In the genomic region with DNA sequence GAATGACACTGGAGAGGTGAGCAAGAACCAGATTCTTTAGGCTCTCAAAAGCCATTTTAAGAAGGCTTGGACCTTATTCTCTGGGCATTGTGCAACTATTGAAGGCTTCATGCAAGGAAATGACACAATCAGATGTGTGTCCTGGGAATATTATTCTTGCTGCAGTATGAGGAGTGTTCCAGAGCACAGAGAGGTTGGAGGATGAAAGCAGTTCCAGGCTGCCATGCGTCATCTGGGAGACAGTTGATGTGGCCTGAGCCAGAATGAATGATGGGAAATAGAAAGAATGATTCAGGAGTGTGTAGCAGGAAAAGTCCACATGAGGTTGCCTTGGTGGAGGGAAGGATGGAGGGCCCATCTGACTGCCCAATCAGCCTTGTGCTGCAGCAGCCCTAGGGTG, we compare ENCODE assay signal across 25 cellular contexts.
DNase-seq lines count a peak whose midpoint lies in the region; ATAC-seq and TF ChIP-seq lines count a peak whose summit lies in the region.
"Had no signal": no experiment of that assay in that cellular context is flagged by ENCODE, and none has a peak within 500 bp of the region (broad histone marks: within the 10 kb centered on the region; RNA-seq: fewer than 3 reads in every experiment).

No MANE protein-coding gene starts in this region.

- H3K27ac ChIP-seq in heart right ventricle (peak overlapping the region in 9 of 10 donors; percentile 25 to 76 (median 54)), gastrocnemius medialis (peak overlapping the region; percentile 48 to 54 (median 51))
- H3K27ac ChIP-seq: left lung, vagina had no signal

- peaks cover 6% of the 10 kb centered on the region for H3K4me1 Mint-ChIP-seq in activated T-helper 2 cell treated with anti-CD3 and anti-CD28 coated beads, Interferon-gamma antibody, Interleukin-2, Interleukin-4, amounts not matched to agents 10 μg/mL and 5 μg/mL and 100 μg/mL, durations not matched to agents 14 hours and 24 hours and 36 hours (ENCODE audit: low read depth)
- H3K4me1 Mint-ChIP-seq: activated B cell treated with CpG ODN at 0.5 μM for 24 hours had no signal

- H3K4me3 ChIP-seq in cardiac fibroblast (replicated peaks in 1 of 2; ENCODE audit: low read depth in 2 of 2, low read length in 2 of 2) (no peak overlapping the region), heart right ventricle (no peak overlapping the region), gastrocnemius medialis (no peak overlapping the region), HAP-1 (no peak overlapping the region)
- H3K4me3 ChIP-seq: ascending aorta, left lung, skin epidermis, vagina had no signal

- 62 to 68% methylated on average over 1 of the region's 1 CpG for WGBS in heart right ventricle, 2 donors

- no peak for TF ChIP-seq POLR2A in gastrocnemius medialis (IDR thresholded peaks at IDR 0.05)

- no peaks in the 10 kb centered on the region for H3K36me3 Mint-ChIP-seq in activated T-helper 2 cell treated with anti-CD3 and anti-CD28 coated beads, Interferon-gamma antibody, Interleukin-2, Interleukin-4, amounts not matched to agents 10 μg/mL and 5 μg/mL and 100 μg/mL, durations not matched to agents 14 hours and 24 hours and 36 hours (ENCODE audit: low read depth)

- H3K9me3 ChIP-seq in heart right ventricle = peaks cover 0 to 4% (median 0%) of the 10 kb centered on the region in 11 donors
- no peaks in the 10 kb centered on the region for H3K9me3 ChIP-seq in gastrocnemius medialis
- no peaks in the 10 kb centered on the region for H3K9me3 ChIP-seq in HAP-1
- H3K9me3 ChIP-seq: ascending aorta, left lung, vagina had no signal

- peak; percentile 72 to 92 (median 86) for ATAC-seq in heart right ventricle
- peak; percentile 86 to 87 for ATAC-seq in gastrocnemius medialis
- no peak for ATAC-seq in HG02852 (IDR thresholded peaks at IDR 0.05; ENCODE audit: unreplicated experiment)
- no peak for ATAC-seq in omental fat pad (ENCODE audit: low FRiP score)
- ATAC-seq: activated naive CD4-positive, alpha-beta T cell treated with anti-CD3 and anti-CD28 coated beads, Interleukin-2, amount 50 U/mL, for 72 hours; activated T-helper 17 cell treated with anti-CD3 and anti-CD28 coated beads, Interleukin-2, amount 50 U/mL, for 72 hours; left lung had no signal

- H3K27me3 ChIP-seq in heart right ventricle (no peaks in the 10 kb centered on the region), gastrocnemius medialis (no peaks in the 10 kb centered on the region), HAP-1 (ENCODE audit: low read depth) (no peaks in the 10 kb centered on the region)
- H3K27me3 ChIP-seq: ascending aorta, left lung, vagina had no signal

- H3K9me3 Mint-ChIP-seq in activated T-helper 2 cell treated with anti-CD3 and anti-CD28 coated beads, Interferon-gamma antibody, Interleukin-2, Interleukin-4, amounts not matched to agents 10 μg/mL and 5 μg/mL and 100 μg/mL, durations not matched to agents 14 hours and 24 hours and 36 hours = no peaks in the 10 kb centered on the region
- H3K9me3 Mint-ChIP-seq: activated T-helper 17 cell treated with anti-CD3 and anti-CD28 coated beads, Interleukin-2, amount 50 U/mL, for 72 hours; central memory CD8-positive, alpha-beta T cell; stimulated activated naive CD8-positive, alpha-beta T cell treated with anti-CD3 and anti-CD28 coated beads, Interleukin-15, Interleukin-2, amounts not matched to agents 100 ng/mL and 50 ng/mL, for 24 hours had no signal

- DNase-seq in HT1080 (ENCODE audit: low read depth) (peak; percentile 61), cardiac fibroblast (ENCODE audit: low read depth in 2 of 2) (peak; percentile 79 to 96), heart right ventricle (peak; percentile 23 to 32), gastrocnemius medialis (peak; percentile 11 to 68), HAP-1 (ENCODE audit: low spot score in 2 of 2) (no peak), omental fat pad (ENCODE audit: low spot score) (no peak)
- DNase-seq in activated T-helper 2 cell treated with anti-CD3 and anti-CD28 coated beads, Interferon-gamma antibody, Interleukin-2, Interleukin-4, amounts not matched to agents 10 μg/mL and 5 μg/mL and 100 μg/mL, durations not matched to agents 14 hours and 24 hours and 36 hours (ENCODE audit: low spot score) = no peak
- DNase-seq: activated B cell treated with CpG ODN at 0.5 μM for 24 hours; activated CD4-positive, alpha-beta T cell treated with anti-CD3 and anti-CD28 coated beads, Interleukin-2, amount 50 U/mL, for 4 hours; hippocampal formation; left lung; NCI-H1092 treated with DMSO at 0.1 percent for 48 hours; NCI-H1930; NCI-H526; SHP77 treated with DMSO at 0.1 percent for 48 hours; T1000 had no signal

- no peaks in the 10 kb centered on the region for H3K36me3 ChIP-seq in heart right ventricle
- H3K36me3 ChIP-seq in gastrocnemius medialis = no peaks in the 10 kb centered on the region
- no peaks in the 10 kb centered on the region for H3K36me3 ChIP-seq in HAP-1 (replicated peaks)
- H3K36me3 ChIP-seq: ascending aorta, left lung, vagina had no signal

- H3K4me3 Mint-ChIP-seq in activated T-helper 2 cell treated with anti-CD3 and anti-CD28 coated beads, Interferon-gamma antibody, Interleukin-2, Interleukin-4, amounts not matched to agents 10 μg/mL and 5 μg/mL and 100 μg/mL, durations not matched to agents 14 hours and 24 hours and 36 hours (ENCODE audit: low read depth) = no peak overlapping the region
- H3K4me3 Mint-ChIP-seq: activated B cell treated with CpG ODN at 0.5 μM for 24 hours; activated T-helper 17 cell treated with anti-CD3 and anti-CD28 coated beads, Interleukin-2, amount 50 U/mL, for 72 hours; central memory CD8-positive, alpha-beta T cell; stimulated activated naive CD8-positive, alpha-beta T cell treated with anti-CD3 and anti-CD28 coated beads, Interleukin-15, Interleukin-2, amounts not matched to agents 100 ng/mL and 50 ng/mL, for 24 hours had no signal

- intact Hi-C loops in heart right ventricle (cut with DNase I) = no loop called here
- intact Hi-C loops in gastrocnemius medialis (cut with DNase I; ENCODE audit: low total_unique reads) = no loop called here
- intact Hi-C loops in activated T-helper 2 cell treated with anti-CD3 and anti-CD28 coated beads, Interferon-gamma antibody, Interleukin-2, Interleukin-4, amounts not matched to agents 10 μg/mL and 5 μg/mL and 100 μg/mL, durations not matched to agents 14 hours and 24 hours and 36 hours (cut with micrococcal nuclease) = no loop called here

- H3K4me1 ChIP-seq in heart right ventricle (peaks cover 0 to 24% (median 7%) of the 10 kb centered on the region in 9 donors), gastrocnemius medialis (peaks cover 3 to 4% of the 10 kb centered on the region in 2 donors), HAP-1 (no peaks in the 10 kb centered on the region)
- H3K4me1 ChIP-seq: ascending aorta, left lung had no signal

- in situ Hi-C loops in gastrocnemius medialis (cut with MboI; ENCODE audit: low sequenced_read_pairs in 4 of 4) (no loop called here), HAP-1 (cut with MboI; ENCODE audit: low sequenced_read_pairs) (no loop called here)

- no peaks in the 10 kb centered on the region for H3K27me3 Mint-ChIP-seq in activated T-helper 2 cell treated with anti-CD3 and anti-CD28 coated beads, Interferon-gamma antibody, Interleukin-2, Interleukin-4, amounts not matched to agents 10 μg/mL and 5 μg/mL and 100 μg/mL, durations not matched to agents 14 hours and 24 hours and 36 hours (ENCODE audit: low read depth)
- H3K27me3 Mint-ChIP-seq: activated B cell treated with CpG ODN at 0.5 μM for 24 hours; activated T-helper 17 cell treated with anti-CD3 and anti-CD28 coated beads, Interleukin-2, amount 50 U/mL, for 72 hours; central memory CD8-positive, alpha-beta T cell; progenitor cell of endocrine pancreas; stimulated activated naive CD8-positive, alpha-beta T cell treated with anti-CD3 and anti-CD28 coated beads, Interleukin-15, Interleukin-2, amounts not matched to agents 100 ng/mL and 50 ng/mL, for 24 hours had no signal

- no peak overlapping the region for H3K27ac Mint-ChIP-seq in activated T-helper 2 cell treated with anti-CD3 and anti-CD28 coated beads, Interferon-gamma antibody, Interleukin-2, Interleukin-4, amounts not matched to agents 10 μg/mL and 5 μg/mL and 100 μg/mL, durations not matched to agents 14 hours and 24 hours and 36 hours
- H3K27ac Mint-ChIP-seq: activated B cell treated with CpG ODN at 0.5 μM for 24 hours; activated naive CD4-positive, alpha-beta T cell treated with anti-CD3 and anti-CD28 coated beads, Interleukin-2, amount 50 U/mL, for 72 hours; activated T-helper 17 cell treated with anti-CD3 and anti-CD28 coated beads, Interleukin-2, amount 50 U/mL, for 72 hours; progenitor cell of endocrine pancreas; stimulated activated naive CD8-positive, alpha-beta T cell treated with anti-CD3 and anti-CD28 coated beads, Interleukin-15, Interleukin-2, amounts not matched to agents 100 ng/mL and 50 ng/mL, for 24 hours had no signal

- no peak for TF ChIP-seq CTCF in cardiac fibroblast (IDR thresholded peaks at IDR 0.05; ENCODE audit: low read depth, low read length)
- TF ChIP-seq CTCF in heart right ventricle (IDR thresholded peaks at IDR 0.05) = no peak
- TF ChIP-seq CTCF in gastrocnemius medialis (IDR thresholded peaks at IDR 0.05 in 4 of 5, conservative IDR thresholded peaks at IDR 0.05 in 1 of 5) = no peak
- TF ChIP-seq CTCF in omental fat pad (IDR thresholded peaks at IDR 0.05) = no peak

Comparison
In these comparisons a context has a peak if more than half of its experiments do, and no peak if none do; other contexts are left out.
1. DNase-seq: peak in HT1080 (single experiment), cardiac fibroblast (2 of 2), heart right ventricle (2 of 2) and gastrocnemius medialis (2 of 2); none in activated T-helper 2 cell treated with anti-CD3 and anti-CD28 coated beads, Interferon-gamma antibody, Interleukin-2, Interleukin-4, amounts not matched to agents 10 μg/mL and 5 μg/mL and 100 μg/mL, durations not matched to agents 14 hours and 24 hours and 36 hours (single experiment), HAP-1 (0 of 2) and omental fat pad (single experiment).
2. ATAC-seq: peak in heart right ventricle (8 of 8) and gastrocnemius medialis (2 of 2); none in HG02852 (single experiment) and omental fat pad (single experiment).